Comparison of ENCODE assay signal across 24 cellular contexts in genomic region chr10:33862706-33863105, GRCh38.
"Had no signal": no experiment of that assay in that cellular context is flagged by ENCODE, and none has a peak within 500 bp of the region (broad histone marks: within the 10 kb centered on the region; RNA-seq: fewer than 3 reads in every experiment).

No MANE protein-coding gene starts in this region.

- H3K36me3 ChIP-seq: gastroesophageal sphincter, heart left ventricle, left lung, prostate gland, sigmoid colon, stomach, thyroid gland, vagina had no signal

- H3K4me1 Mint-ChIP-seq: natural killer cell; stimulated activated effector memory CD8-positive, alpha-beta T cell treated with anti-CD3 and anti-CD28 coated beads, Interleukin-12 subunit alpha, Interleukin-12 subunit beta, amount 100 ng/mL, for 72 hours had no signal

- H3K4me3 ChIP-seq: coronary artery, gastroesophageal sphincter, heart left ventricle, hepatocyte, left lung, prostate gland, sigmoid colon, stomach, thyroid gland, vagina had no signal

- H3K4me2 ChIP-seq: hepatocyte had no signal

- H3K4me3 Mint-ChIP-seq: natural killer cell; stimulated activated effector memory CD8-positive, alpha-beta T cell treated with anti-CD3 and anti-CD28 coated beads, Interleukin-12 subunit alpha, Interleukin-12 subunit beta, amount 100 ng/mL, for 72 hours had no signal

- H3K27me3 ChIP-seq: gastroesophageal sphincter, heart left ventricle, hepatocyte, left lung, sigmoid colon, stomach, thyroid gland, vagina had no signal

- H3K9me3 ChIP-seq: gastroesophageal sphincter, heart left ventricle, left lung, prostate gland, sigmoid colon, stomach, thyroid gland, vagina had no signal

- DNase-seq: effector memory CD4-positive, alpha-beta T cell; foreskin keratinocyte; heart left ventricle; kidney; left cardiac atrium; left lung; mesendoderm; natural killer cell; nucleus accumbens; right cardiac atrium; sigmoid colon; stimulated activated CD4-positive, alpha-beta T cell treated with anti-CD3 and anti-CD28 coated beads, Interleukin-2, amount 100 ng/mL, for 24 hours; stimulated activated CD4-positive, alpha-beta T cell treated with anti-CD3 and anti-CD28 coated beads, Interleukin-4, amount 100 ng/mL, for 24 hours; stimulated activated naive CD4-positive, alpha-beta T cell treated with Interleukin-2 at 50 U/mL for 16 hours; stomach; thyroid gland; trophoblast cell had no signal

- H3K79me2 ChIP-seq: hepatocyte had no signal

- ATAC-seq: esophagus mucosa; foreskin keratinocyte; gastroesophageal sphincter; heart left ventricle; left cardiac atrium; left lung; natural killer cell; right cardiac atrium; stimulated activated effector memory CD8-positive, alpha-beta T cell treated with anti-CD3 and anti-CD28 coated beads, Interleukin-12 subunit alpha, Interleukin-12 subunit beta, amount 100 ng/mL, for 72 hours had no signal

- H2AFZ ChIP-seq: hepatocyte had no signal

- H3K27ac Mint-ChIP-seq: natural killer cell; stimulated activated effector memory CD8-positive, alpha-beta T cell treated with anti-CD3 and anti-CD28 coated beads, Interleukin-12 subunit alpha, Interleukin-12 subunit beta, amount 100 ng/mL, for 72 hours had no signal

- H3K4me1 ChIP-seq: foreskin keratinocyte, left lung, prostate gland, sigmoid colon, stomach, thyroid gland, vagina had no signal

- H3K27ac ChIP-seq: coronary artery, foreskin keratinocyte, gastroesophageal sphincter, heart left ventricle, hepatocyte, left lung, prostate gland, sigmoid colon, stomach, thyroid gland, vagina had no signal

- H3K9me3 Mint-ChIP-seq: natural killer cell; stimulated activated effector memory CD8-positive, alpha-beta T cell treated with anti-CD3 and anti-CD28 coated beads, Interleukin-12 subunit alpha, Interleukin-12 subunit beta, amount 100 ng/mL, for 72 hours had no signal

- H3K36me3 Mint-ChIP-seq: natural killer cell; stimulated activated effector memory CD8-positive, alpha-beta T cell treated with anti-CD3 and anti-CD28 coated beads, Interleukin-12 subunit alpha, Interleukin-12 subunit beta, amount 100 ng/mL, for 72 hours had no signal
